Comparison of ENCODE assay signal across 20 cellular contexts in the genomic region with DNA sequence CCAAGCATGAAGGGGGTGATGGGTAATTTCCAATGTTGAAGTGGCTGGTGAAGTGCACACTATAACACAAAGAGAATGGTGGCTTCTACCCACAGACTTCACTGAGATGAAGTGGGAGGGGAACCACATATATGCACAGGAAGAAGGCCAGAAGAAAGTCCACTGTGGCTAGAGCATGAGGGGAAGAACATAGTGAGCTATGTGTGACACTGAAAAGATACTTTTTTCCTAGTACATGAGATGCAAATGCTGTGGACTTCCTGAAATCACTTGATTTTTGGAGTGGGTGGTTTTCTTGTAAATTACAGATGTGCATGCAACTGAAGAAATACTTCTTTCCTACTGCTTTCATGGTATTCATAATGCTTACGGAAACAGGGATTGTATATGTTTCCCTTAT.
DNase-seq lines count a peak whose midpoint lies in the region; ATAC-seq, FAIRE-seq and TF ChIP-seq lines count a peak whose summit lies in the region.
"Had no signal": no experiment of that assay in that cellular context is flagged by ENCODE, and none has a peak within 500 bp of the region (broad histone marks: within the 10 kb centered on the region; RNA-seq: fewer than 3 reads in every experiment).

No MANE protein-coding gene starts in this region.

- peak; percentile 72 for ATAC-seq in GM18907 (IDR thresholded peaks at IDR 0.05; ENCODE audit: unreplicated experiment)
- ATAC-seq in GM21526 (IDR thresholded peaks at IDR 0.05; ENCODE audit: low FRiP score, unreplicated experiment): peak; percentile 66
- ATAC-seq in HG02885 (IDR thresholded peaks at IDR 0.05; ENCODE audit: poor library complexity, unreplicated experiment): peak; percentile 89
- ATAC-seq in HG03565 (IDR thresholded peaks at IDR 0.05; ENCODE audit: unreplicated experiment): peak; percentile 89
- ATAC-seq in PC-3: no peak
- ATAC-seq: left ventricle myocardium superior had no signal

- no peak overlapping the region for H3K4me3 Mint-ChIP-seq in activated naive CD8-positive, alpha-beta T cell treated with anti-CD3 and anti-CD28 coated beads for 36 hours
- H3K4me3 Mint-ChIP-seq in endodermal cell: no peak overlapping the region

- CTCF ChIA-PET in PC-3 (lab: Charles Lee): no interaction called here

- H3K4me2 ChIP-seq in PC-3 (ENCODE audit: low read length): no peak overlapping the region

- no peaks in the 10 kb centered on the region for H3K9me2 ChIP-seq in PC-3 (replicated peaks; ENCODE audit: low read length)

- TF ChIP-seq CTCF in endodermal cell (conservative IDR thresholded peaks at IDR 0.05) (no peak), PC-3 (conservative IDR thresholded peaks at IDR 0.05; ENCODE audit: low read depth, low read length) (no peak)

- H3K36me3 ChIP-seq in endodermal cell (ENCODE audit: control insufficient read depth, insufficient read depth, low read length) (no peaks in the 10 kb centered on the region), PC-3 (ENCODE audit: low read depth, low read length) (no peaks in the 10 kb centered on the region)
- H3K36me3 ChIP-seq: BE2C, tibial nerve had no signal

- H4K20me1 ChIP-seq in PC-3 (ENCODE audit: low read length): no peaks in the 10 kb centered on the region

- H3K9ac ChIP-seq in endodermal cell (ENCODE audit: extremely low read depth, low read length, poor library complexity, severe bottlenecking) (no peak overlapping the region), PC-3 (ENCODE audit: low read length) (no peak overlapping the region)

- H3F3A ChIP-seq in PC-3 (ENCODE audit: low read length, unreplicated experiment): no peaks in the 10 kb centered on the region

- BruUV-seq in PC-3 (replicated peaks; lab: Mats Ljungman, UMichigan): no TSS peak

- FAIRE-seq in frontal cortex (lab: Jason Lieb, UNC): no peak
- FAIRE-seq: astrocyte had no signal

- H3K4me1 ChIP-seq in endodermal cell (ENCODE audit: control insufficient read depth, insufficient read depth, low read length) (peaks cover 2% of the 10 kb centered on the region), PC-3 (ENCODE audit: insufficient read depth, low read length) (no peaks in the 10 kb centered on the region)
- H3K4me1 ChIP-seq: tibial nerve had no signal

- intact Hi-C loops in PC-3 (cut with micrococcal nuclease): no loop called here

- H3K27ac ChIP-seq in endodermal cell (ENCODE audit: low read depth, low read length) (no peak overlapping the region), PC-3 (ENCODE audit: low read length) (no peak overlapping the region)
- H3K27ac ChIP-seq: tibial nerve had no signal

- H3K9me3 Mint-ChIP-seq in activated naive CD8-positive, alpha-beta T cell treated with anti-CD3 and anti-CD28 coated beads for 36 hours: no peaks in the 10 kb centered on the region
- no peaks in the 10 kb centered on the region for H3K9me3 Mint-ChIP-seq in endodermal cell

- DNase-seq in activated naive CD8-positive, alpha-beta T cell treated with anti-CD3 and anti-CD28 coated beads for 36 hours: no peak
- DNase-seq in endodermal cell (no peak), frontal cortex (ENCODE audit: low spot score in 2 of 2) (no peak), PC-3 (no peak)
- DNase-seq: activated CD4-positive, CD25-positive, alpha-beta regulatory T cell; activated naive CD4-positive, alpha-beta T cell; BE2C; foreskin melanocyte; KBM-7; left ventricle myocardium superior; NCI-H1092; SHP77 treated with DMSO at 0.1 percent for 48 hours; stimulated activated CD4-positive, alpha-beta T cell treated with anti-CD3 and anti-CD28 coated beads, Interleukin-4, amount 100 ng/mL, for 24 hours; T-helper 2 cell had no signal

- H3K27me3 Mint-ChIP-seq in activated naive CD8-positive, alpha-beta T cell treated with anti-CD3 and anti-CD28 coated beads for 36 hours: peaks cover 4% of the 10 kb centered on the region
- H3K27me3 Mint-ChIP-seq in endodermal cell (ENCODE audit: insufficient read depth): no peaks in the 10 kb centered on the region

- H3K27ac Mint-ChIP-seq in activated naive CD8-positive, alpha-beta T cell treated with anti-CD3 and anti-CD28 coated beads for 36 hours: no peak overlapping the region
- no peak overlapping the region for H3K27ac Mint-ChIP-seq in endodermal cell

- POLR2A ChIA-PET in PC-3 (lab: Charles Lee; ENCODE audit: unreplicated experiment): no interaction called here

- no peaks in the 10 kb centered on the region for H3K36me3 Mint-ChIP-seq in activated naive CD8-positive, alpha-beta T cell treated with anti-CD3 and anti-CD28 coated beads for 36 hours
- no peaks in the 10 kb centered on the region for H3K36me3 Mint-ChIP-seq in endodermal cell (ENCODE audit: low read depth)

- H2AFZ ChIP-seq in PC-3 (ENCODE audit: low read length): no peak overlapping the region

- H3K4me1 Mint-ChIP-seq in activated naive CD8-positive, alpha-beta T cell treated with anti-CD3 and anti-CD28 coated beads for 36 hours: no peaks in the 10 kb centered on the region
- peaks cover 10% of the 10 kb centered on the region for H3K4me1 Mint-ChIP-seq in endodermal cell

- H3K9me3 ChIP-seq in endodermal cell (ENCODE audit: control insufficient read depth, low read length): no peaks in the 10 kb centered on the region
- H3K9me3 ChIP-seq in PC-3 (ENCODE audit: low read length): no peaks in the 10 kb centered on the region
- H3K9me3 ChIP-seq: BE2C, tibial nerve had no signal

- no peaks in the 10 kb centered on the region for H3K79me2 ChIP-seq in PC-3 (ENCODE audit: low read length)

- 85% methylated on average over 1 of the region's 1 CpG; no CpG with 5 or more reads in 1 of the 2 experiments for WGBS in endodermal cell (ENCODE audit: insufficient coverage in 1 of 2, insufficient read length in 1 of 2), 2 experiments

- H3K27me3 ChIP-seq in endodermal cell (ENCODE audit: control insufficient read depth, insufficient read depth, low read length, poor library complexity, severe bottlenecking) (no peaks in the 10 kb centered on the region), PC-3 (ENCODE audit: low read length) (peaks cover 71% of the 10 kb centered on the region)
- H3K27me3 ChIP-seq: BE2C, tibial nerve had no signal

- H3K4me3 ChIP-seq in endodermal cell (ENCODE audit: low read length): no peak overlapping the region
- H3K4me3 ChIP-seq in PC-3 (ENCODE audit: low read length): no peak overlapping the region
- H3K4me3 ChIP-seq: tibial nerve had no signal
